Comparison of ENCODE assay signal across 9 cellular contexts in genomic region chr7:30727061-30727945, GRCh38. TPM values are rescaled to one million over a fixed set of nuclear protein-coding genes. Genes with fewer than 3 reads are reported as not detected.
DNase-seq lines count a peak whose midpoint lies in the region; ATAC-seq and TF ChIP-seq lines count a peak whose summit lies in the region.
"Had no signal": no experiment of that assay in that cellular context is flagged by ENCODE, and none has a peak within 500 bp of the region (broad histone marks: within the 10 kb centered on the region; RNA-seq: fewer than 3 reads in every experiment).

No MANE protein-coding gene starts in this region.

- H3K36me3 ChIP-seq in effector memory CD4-positive, alpha-beta T cell (ENCODE audit: control insufficient read depth, insufficient read depth, low read length): no peaks in the 10 kb centered on the region
- H3K36me3 ChIP-seq in upper lobe of right lung (no peaks in the 10 kb centered on the region), prostate gland (no peaks in the 10 kb centered on the region)

- H3K36me3 Mint-ChIP-seq in T-cell: peaks cover 4% of the 10 kb centered on the region

- DNase-seq in activated gamma-delta T cell treated with Interleukin-2 at 50 U/mL for 16 hours: peak; percentile 58
- no peak for DNase-seq in activated gamma-delta T cell (lab: John Stamatoyannopoulos, UW)
- peak; percentile 30 to 77 (median 62) for DNase-seq in T-cell
- DNase-seq in effector memory CD4-positive, alpha-beta T cell: peak; percentile 17 to 45 (median 41)
- peak; percentile 46 for DNase-seq in upper lobe of right lung
- DNase-seq in prostate gland (ENCODE audit: low spot score): no peak
- no peak for DNase-seq in T1000 (lab: John Stamatoyannopoulos, UW)
- no peak for DNase-seq in SW 1271 (lab: John Stamatoyannopoulos, UW)

- no peaks in the 10 kb centered on the region for H3K27me3 Mint-ChIP-seq in T-cell

- POLR2A ChIA-PET in T-cell (lab: Charles Lee): no interaction called here

- WGBS in prostate gland: 68% methylated on average over 8 of the region's 8 CpGs

- H3K4me1 Mint-ChIP-seq in T-cell: peaks cover 62 to 72% (median 68%) of the 10 kb centered on the region in 3 donors

- intact Hi-C loops in upper lobe of right lung (cut with DNase I): no loop called here
- intact Hi-C loops in prostate gland (cut with DNase I): no loop called here

- H3K27ac Mint-ChIP-seq in T-cell: peak overlapping the region; percentile 96 to 98

- no peaks in the 10 kb centered on the region for H3K9me3 ChIP-seq in effector memory CD4-positive, alpha-beta T cell (ENCODE audit: control insufficient read depth, low read length)
- H3K9me3 ChIP-seq in upper lobe of right lung (no peaks in the 10 kb centered on the region), prostate gland (no peaks in the 10 kb centered on the region)

- no peaks in the 10 kb centered on the region for H3K9me3 Mint-ChIP-seq in T-cell

- no peak for TF ChIP-seq CTCF in upper lobe of right lung (IDR thresholded peaks at IDR 0.05)
- no peak for TF ChIP-seq CTCF in prostate gland (IDR thresholded peaks at IDR 0.05)

- CTCF ChIA-PET in T-cell (lab: Charles Lee): interaction anchor here (0.9 to 2.5 kb wide), 5 partner anchors 11 to 26 kb away, joined by 3 to 33 read pairs (median 4); no protein-coding TSS in a partner anchor

- peak overlapping the region; percentile 63 for H3K27ac ChIP-seq in effector memory CD4-positive, alpha-beta T cell (ENCODE audit: insufficient read depth, low read length, poor library complexity, severe bottlenecking)
- peak overlapping the region; percentile 11 for H3K27ac ChIP-seq in upper lobe of right lung
- H3K27ac ChIP-seq in prostate gland: no peak overlapping the region

- H3K4me3 ChIP-seq in effector memory CD4-positive, alpha-beta T cell (ENCODE audit: insufficient read depth, low read depth, low read length, poor library complexity, severe bottlenecking): peak overlapping the region; percentile 54
- H3K4me3 ChIP-seq in upper lobe of right lung (peak overlapping the region; percentile 7), prostate gland (no peak overlapping the region)

- no peak for TF ChIP-seq POLR2A in prostate gland (IDR thresholded peaks at IDR 0.05)

- H3K4me1 ChIP-seq in effector memory CD4-positive, alpha-beta T cell (ENCODE audit: control insufficient read depth, insufficient read depth, low read length, poor library complexity, severe bottlenecking): peaks cover 28% of the 10 kb centered on the region
- no peaks in the 10 kb centered on the region for H3K4me1 ChIP-seq in upper lobe of right lung
- no peaks in the 10 kb centered on the region for H3K4me1 ChIP-seq in prostate gland (replicated peaks)

- H3K27me3 ChIP-seq in effector memory CD4-positive, alpha-beta T cell (replicated peaks; ENCODE audit: control insufficient read depth, insufficient read depth, low read length, poor library complexity, severe bottlenecking): no peaks in the 10 kb centered on the region
- H3K27me3 ChIP-seq in upper lobe of right lung: no peaks in the 10 kb centered on the region
- no peaks in the 10 kb centered on the region for H3K27me3 ChIP-seq in prostate gland (replicated peaks; ENCODE audit: insufficient read depth)

- ATAC-seq in T-cell (replicated peaks in 1 of 4) (peak; percentile 92 to 95 (median 93)), upper lobe of right lung (peak; percentile 37)

- H3K4me3 Mint-ChIP-seq in T-cell: peak overlapping the region; percentile 78 to 89 (median 83)

RNA-seq across cellular contexts. Expression of gene INMT, which starts 24.6 kb away (rescaled TPM):
- total RNA-seq in T-cell (1 to 10 TPM in 1 of 5 donors, under 1 TPM in 4; 0.14 to 1.7 (median 0.75) TPM), upper lobe of right lung (501 TPM), prostate gland (100 to 1,000 TPM in 1 of 2 donors, 10 to 100 TPM in 1; 41.4 to 132 TPM)

RNA-seq across cellular contexts. Expression of gene MINDY4, which starts 43.9 kb away (rescaled TPM):
- total RNA-seq in T-cell (1 to 10 TPM in 4 of 5 donors, under 1 TPM in 1; 0.60 to 1.7 (median 1.2) TPM), upper lobe of right lung (20.1 TPM), prostate gland (10 to 100 TPM in 1 of 2 donors, 1 to 10 TPM in 1; 8.1 to 31.9 TPM)

RNA-seq across cellular contexts. Expression of gene CRHR2, which starts 45.0 kb away (rescaled TPM):
- total RNA-seq in T-cell (under 1 TPM in 1 of 5 donors, not detected in 4; 0.09 TPM), upper lobe of right lung (not detected), prostate gland (under 1 TPM in 1 of 2 donors, not detected in 1; 0.17 TPM)
- total RNA-seq: lung microvascular endothelial cell had no signal

Comparison
In these comparisons a context has a peak if more than half of its experiments do, and no peak if none do; other contexts are left out.
1. DNase-seq: peak in activated gamma-delta T cell treated with Interleukin-2 at 50 U/mL for 16 hours (single experiment), T-cell (34 of 34), effector memory CD4-positive, alpha-beta T cell (3 of 3) and upper lobe of right lung (single experiment); none in activated gamma-delta T cell (single experiment), prostate gland (single experiment), T1000 (single experiment) and SW 1271 (0 of 2).
2. H3K27ac ChIP-seq: peak in effector memory CD4-positive, alpha-beta T cell (single experiment) and upper lobe of right lung (single experiment); none in prostate gland (0 of 2).
3. H3K4me3 ChIP-seq: peak in effector memory CD4-positive, alpha-beta T cell (single experiment) and upper lobe of right lung (single experiment); none in prostate gland (0 of 2).
4. RNA of gene INMT, which starts 24.6 kb away (total RNA-seq): 501 TPM in upper lobe of right lung (single experiment) and 41.4 to 132 TPM in prostate gland; 0.14 to 1.7 TPM in T-cell; every median in the first group is over 10 times any median in the second.